9 cellular contexts compared by ENCODE assay signal in genomic region chr10:124106241-124106905, GRCh38. TPM values are rescaled to one million over a fixed set of nuclear protein-coding genes. Genes with fewer than 3 reads are reported as not detected.
A peak's percentile ranks its signal among the peaks of the same experiment; 100 is the strongest.
DNase-seq lines count a peak whose midpoint lies in the region; ATAC-seq, FAIRE-seq and TF ChIP-seq lines count a peak whose summit lies in the region.
"Had no signal": no experiment of that assay in that cellular context is flagged by ENCODE, and none has a peak within 500 bp of the region (broad histone marks: within the 10 kb centered on the region; RNA-seq: fewer than 3 reads in every experiment).

No MANE protein-coding gene starts in this region.

- no peaks in the 10 kb centered on the region for H3K27me3 Mint-ChIP-seq in endodermal cell (ENCODE audit: insufficient read depth)
- H3K27me3 Mint-ChIP-seq in activated T-helper 2 cell treated with anti-CD3 and anti-CD28 coated beads, Interferon-gamma antibody, Interleukin-2, Interleukin-4, amounts not matched to agents 10 μg/mL and 5 μg/mL and 100 μg/mL, durations not matched to agents 14 hours and 24 hours and 36 hours (ENCODE audit: low read depth) = no peaks in the 10 kb centered on the region

- no peak overlapping the region for H3K27ac Mint-ChIP-seq in endodermal cell
- H3K27ac Mint-ChIP-seq in activated T-helper 2 cell treated with anti-CD3 and anti-CD28 coated beads, Interferon-gamma antibody, Interleukin-2, Interleukin-4, amounts not matched to agents 10 μg/mL and 5 μg/mL and 100 μg/mL, durations not matched to agents 14 hours and 24 hours and 36 hours = no peak overlapping the region

- H4K20me1 ChIP-seq in PC-9 (ENCODE audit: insufficient read depth) = no peaks in the 10 kb centered on the region

- H3F3A ChIP-seq in PC-9 (ENCODE audit: insufficient read depth, low read depth) = peaks cover 23% of the 10 kb centered on the region

- no TSS peak for BruUV-seq in PC-9 (replicated peaks; lab: Mats Ljungman, UMichigan)

- H3K9me3 Mint-ChIP-seq in endodermal cell = no peaks in the 10 kb centered on the region
- no peaks in the 10 kb centered on the region for H3K9me3 Mint-ChIP-seq in activated T-helper 2 cell treated with anti-CD3 and anti-CD28 coated beads, Interferon-gamma antibody, Interleukin-2, Interleukin-4, amounts not matched to agents 10 μg/mL and 5 μg/mL and 100 μg/mL, durations not matched to agents 14 hours and 24 hours and 36 hours

- no peak overlapping the region for H3K4me3 Mint-ChIP-seq in endodermal cell
- no peak overlapping the region for H3K4me3 Mint-ChIP-seq in activated T-helper 2 cell treated with anti-CD3 and anti-CD28 coated beads, Interferon-gamma antibody, Interleukin-2, Interleukin-4, amounts not matched to agents 10 μg/mL and 5 μg/mL and 100 μg/mL, durations not matched to agents 14 hours and 24 hours and 36 hours (ENCODE audit: low read depth)

- no peaks in the 10 kb centered on the region for H3K9me3 ChIP-seq in PC-9 (ENCODE audit: insufficient read depth, low read depth)
- no peaks in the 10 kb centered on the region for H3K9me3 ChIP-seq in thyroid gland
- H3K9me3 ChIP-seq in endodermal cell (ENCODE audit: control insufficient read depth, low read length) = no peaks in the 10 kb centered on the region

- DNase-seq in GM18507 (ENCODE audit: extremely low spot score, insufficient read length, low read depth) (peak; percentile 15), PC-9 (peak; percentile 66 to 90), left cardiac atrium (peak; percentile 68), thyroid gland (peak; percentile 93 to 94), endodermal cell (no peak)
- no peak for DNase-seq in activated T-helper 2 cell treated with anti-CD3 and anti-CD28 coated beads, Interferon-gamma antibody, Interleukin-2, Interleukin-4, amounts not matched to agents 10 μg/mL and 5 μg/mL and 100 μg/mL, durations not matched to agents 14 hours and 24 hours and 36 hours (ENCODE audit: low spot score)

- FAIRE-seq in GM18507 (lab: Jason Lieb, UNC) = peak; percentile 93

- no peaks in the 10 kb centered on the region for H3K36me3 ChIP-seq in PC-9 (ENCODE audit: low read depth)
- H3K36me3 ChIP-seq in thyroid gland = no peaks in the 10 kb centered on the region
- no peaks in the 10 kb centered on the region for H3K36me3 ChIP-seq in endodermal cell (ENCODE audit: control insufficient read depth, insufficient read depth, low read length)

- H3K4me2 ChIP-seq in PC-9 = peak overlapping the region; percentile 90

- H3K4me3 ChIP-seq in PC-9 (peak overlapping the region; percentile 48; the same call in 1 of the 2 replicates), thyroid gland (replicated peaks in 1 of 3) (no peak overlapping the region), endodermal cell (ENCODE audit: low read length) (no peak overlapping the region)
- H3K4me3 ChIP-seq: SK-N-MC had no signal

- H3K9ac ChIP-seq in endodermal cell (ENCODE audit: extremely low read depth, low read length, poor library complexity, severe bottlenecking) = no peak overlapping the region

- no peaks in the 10 kb centered on the region for H3K4me1 Mint-ChIP-seq in endodermal cell
- H3K4me1 Mint-ChIP-seq in activated T-helper 2 cell treated with anti-CD3 and anti-CD28 coated beads, Interferon-gamma antibody, Interleukin-2, Interleukin-4, amounts not matched to agents 10 μg/mL and 5 μg/mL and 100 μg/mL, durations not matched to agents 14 hours and 24 hours and 36 hours (ENCODE audit: low read depth) = peaks cover 9% of the 10 kb centered on the region

- CTCF ChIA-PET in PC-9 (lab: Charles Lee) = interaction anchor here (0.7 to 1.2 kb wide), 2 partner anchors 12 to 110 kb away, joined by 3 to 6 read pairs; no protein-coding TSS in a partner anchor

- no peak for TF ChIP-seq POLR2A in thyroid gland (IDR thresholded peaks at IDR 0.05)

- peaks cover 38% of the 10 kb centered on the region for H3K4me1 ChIP-seq in PC-9 (replicated peaks; ENCODE audit: insufficient read depth)
- H3K4me1 ChIP-seq in thyroid gland = peaks cover 29 to 51% of the 10 kb centered on the region in 2 donors
- H3K4me1 ChIP-seq in endodermal cell (ENCODE audit: control insufficient read depth, insufficient read depth, low read length) = no peaks in the 10 kb centered on the region

- H2AFZ ChIP-seq in PC-9 = peak overlapping the region; percentile 59; the same call in 1 of the 2 replicates

- H3K36me3 Mint-ChIP-seq in endodermal cell (ENCODE audit: low read depth) = no peaks in the 10 kb centered on the region
- H3K36me3 Mint-ChIP-seq in activated T-helper 2 cell treated with anti-CD3 and anti-CD28 coated beads, Interferon-gamma antibody, Interleukin-2, Interleukin-4, amounts not matched to agents 10 μg/mL and 5 μg/mL and 100 μg/mL, durations not matched to agents 14 hours and 24 hours and 36 hours (ENCODE audit: low read depth) = no peaks in the 10 kb centered on the region

- no peak for TF ChIP-seq CTCF in PC-9 (conservative IDR thresholded peaks at IDR 0.05)
- peak in 1 of 6 experiments; percentile 7 for TF ChIP-seq CTCF in thyroid gland (IDR thresholded peaks at IDR 0.05)
- TF ChIP-seq CTCF in endodermal cell (conservative IDR thresholded peaks at IDR 0.05) = no peak

- ATAC-seq in HG02588 (IDR thresholded peaks at IDR 0.05; ENCODE audit: unreplicated experiment) (peak; percentile 91), left cardiac atrium (peak; percentile 47 to 67), HG03457 (IDR thresholded peaks at IDR 0.05; ENCODE audit: unreplicated experiment) (no peak)

- POLR2A ChIA-PET in PC-9 (lab: Charles Lee; ENCODE audit: unreplicated experiment) = interaction anchor here (0.5 to 1.2 kb wide), 7 partner anchors 12 to 720 kb away, joined by 3 to 5 read pairs (median 3); no protein-coding TSS in a partner anchor

- 13 to 19% methylated on average over 10 of the region's 10 CpGs for WGBS in thyroid gland, 2 donors
- WGBS in endodermal cell (ENCODE audit: insufficient coverage in 1 of 2, insufficient read length in 1 of 2), 2 experiments = 74 to 84% methylated on average over 6 to 10 of the region's 10 CpGs

- intact Hi-C loops in PC-9 (cut with micrococcal nuclease; ENCODE audit: unreplicated experiment) = loop anchor here (5.0 kb wide), 2 partner anchors 46 to 109 kb away; no protein-coding TSS in a partner anchor
- intact Hi-C loops in left cardiac atrium (cut with DNase I) = no loop called here
- intact Hi-C loops in thyroid gland (cut with DNase I) = no loop called here
- intact Hi-C loops in activated T-helper 2 cell treated with anti-CD3 and anti-CD28 coated beads, Interferon-gamma antibody, Interleukin-2, Interleukin-4, amounts not matched to agents 10 μg/mL and 5 μg/mL and 100 μg/mL, durations not matched to agents 14 hours and 24 hours and 36 hours (cut with micrococcal nuclease) = no loop called here

- H3K27me3 ChIP-seq in PC-9 (ENCODE audit: insufficient read depth, low read depth) (no peaks in the 10 kb centered on the region), thyroid gland (no peaks in the 10 kb centered on the region), endodermal cell (ENCODE audit: control insufficient read depth, insufficient read depth, low read length, poor library complexity, severe bottlenecking) (no peaks in the 10 kb centered on the region)

- H3K9me2 ChIP-seq in PC-9 (ENCODE audit: insufficient read depth) = no peaks in the 10 kb centered on the region

- H3K79me2 ChIP-seq in PC-9 (ENCODE audit: low read depth) = no peaks in the 10 kb centered on the region

- H3K27ac ChIP-seq in PC-9 = peak overlapping the region; percentile 95
- peak overlapping the region; percentile 85 to 97 (median 95) for H3K27ac ChIP-seq in thyroid gland
- no peak overlapping the region for H3K27ac ChIP-seq in endodermal cell (ENCODE audit: low read depth, low read length)
- H3K27ac ChIP-seq: SK-N-MC had no signal

RNA-seq across cellular contexts. Expression of gene CHST15, which starts 13.0 kb away (rescaled TPM):
- total RNA-seq in PC-9 (2021) (23.8 and 24.6 TPM in 2 replicates), left cardiac atrium (10 to 100 TPM in 1 of 2 donors, 1 to 10 TPM in 1; 9.2 to 17.8 TPM), thyroid gland (100 to 1,000 TPM in 1 of 4 donors, 10 to 100 TPM in 3; 43.2 to 104 (median 81.5) TPM), endodermal cell (10 to 100 TPM in 1 of 2 donors, 1 to 10 TPM in 1; 7.5 to 14.9 TPM)
- polyA plus RNA-seq in endodermal cell (2013, experiment 1 of 2) = 8.9 TPM
- polyA plus RNA-seq in endodermal cell (2013, experiment 2 of 2) = 10.0 TPM
- 0.07 TPM in 1 of 2 replicates, not detected in the other for total RNA-seq in activated T-helper 2 cell treated with anti-CD3 and anti-CD28 coated beads, Interferon-gamma antibody, Interleukin-2, Interleukin-4, amounts not matched to agents 10 μg/mL and 5 μg/mL and 100 μg/mL, durations not matched to agents 14 hours and 24 hours and 36 hours

Comparison
In these comparisons a context has a peak if more than half of its experiments do, and no peak if none do; other contexts are left out.
1. DNase-seq: peak in GM18507 (single experiment), PC-9 (2 of 2), left cardiac atrium (single experiment) and thyroid gland (2 of 2); none in endodermal cell (single experiment) and activated T-helper 2 cell treated with anti-CD3 and anti-CD28 coated beads, Interferon-gamma antibody, Interleukin-2, Interleukin-4, amounts not matched to agents 10 μg/mL and 5 μg/mL and 100 μg/mL, durations not matched to agents 14 hours and 24 hours and 36 hours (single experiment).